In genomic region chr2:204468689-204469429, GRCh38 we compare ENCODE assay signal across 14 cellular contexts.
DNase-seq lines count a peak whose midpoint lies in the region; ATAC-seq, FAIRE-seq and TF ChIP-seq lines count a peak whose summit lies in the region.
"Had no signal": no experiment of that assay in that cellular context is flagged by ENCODE, and none has a peak within 500 bp of the region (broad histone marks: within the 10 kb centered on the region; RNA-seq: fewer than 3 reads in every experiment).

No MANE protein-coding gene starts in this region.

- intact Hi-C loops in lower lobe of right lung (cut with DNase I), result no loop called here

- H3F3A ChIP-seq in neural progenitor cell (ENCODE audit: low read depth), result no peaks in the 10 kb centered on the region

- peaks cover 3% of the 10 kb centered on the region for H3K27me3 Mint-ChIP-seq in neural progenitor cell (ENCODE audit: insufficient read depth, low read depth)

- DNase-seq in AG09309 (ENCODE audit: low read depth) (peak; percentile 85), HT1080 (ENCODE audit: low read depth) (peak; percentile 37), bronchial epithelial cell (ENCODE audit: low read depth) (peak; percentile 82), lower lobe of right lung (no peak), neural progenitor cell (ENCODE audit: low spot score) (no peak), NCI-H510A treated with DMSO at 0.1 percent for 48 hours (lab: John Stamatoyannopoulos, UW) (no peak)
- DNase-seq in effector memory CD4-positive, alpha-beta T cell, result no peak
- no peak for DNase-seq in activated CD8-positive, alpha-beta memory T cell treated with anti-CD3 and anti-CD28 coated beads, Interleukin-2, amount 50 U/mL, for 48 hours
- DNase-seq: activated CD4-positive, CD25-positive, alpha-beta regulatory T cell; anterior cingulate cortex; NCI-H524 treated with DMSO at 0.1 percent for 48 hours; stimulated activated CD8-positive, alpha-beta memory T cell treated with anti-CD3 and anti-CD28 coated beads, Interleukin-4, amount 100 ng/mL, for 48 hours had no signal

- H3K4me3 Mint-ChIP-seq in neural progenitor cell, result no peak overlapping the region
- H3K4me3 Mint-ChIP-seq: neural crest cell had no signal

- no peaks in the 10 kb centered on the region for H3K36me3 ChIP-seq in bronchial epithelial cell (ENCODE audit: control insufficient read depth, insufficient read depth, low read length)
- no peaks in the 10 kb centered on the region for H3K36me3 ChIP-seq in lower lobe of right lung
- H3K36me3 ChIP-seq in effector memory CD4-positive, alpha-beta T cell (ENCODE audit: control insufficient read depth, insufficient read depth, low read length), result no peaks in the 10 kb centered on the region
- no peaks in the 10 kb centered on the region for H3K36me3 ChIP-seq in neural progenitor cell

- peaks cover 3% of the 10 kb centered on the region for H3K36me3 Mint-ChIP-seq in neural progenitor cell

- TF ChIP-seq CTCF in AG09309 (IDR thresholded peaks at IDR 0.05; ENCODE audit: control insufficient read depth, insufficient read depth, low read depth, low read length, missing control alignments), result no peak
- TF ChIP-seq CTCF in bronchial epithelial cell (IDR thresholded peaks at IDR 0.05; ENCODE audit: insufficient read depth, low read length, severe bottlenecking), result no peak
- TF ChIP-seq CTCF in lower lobe of right lung (IDR thresholded peaks at IDR 0.05), result no peak
- no peak for TF ChIP-seq CTCF in neural progenitor cell (IDR thresholded peaks at IDR 0.05)

- peaks cover 12% of the 10 kb centered on the region for H3K9me3 Mint-ChIP-seq in neural progenitor cell

- H2AFZ ChIP-seq in neural progenitor cell (replicated peaks), result no peak overlapping the region

- peaks cover 4% of the 10 kb centered on the region for H3K4me1 Mint-ChIP-seq in neural progenitor cell

- H3K4me3 ChIP-seq in AG09309 (ENCODE audit: control insufficient read depth, low read depth, low read length) (no peak overlapping the region), bronchial epithelial cell (ENCODE audit: low read depth, low read length) (no peak overlapping the region), lower lobe of right lung (no peak overlapping the region), neural progenitor cell (no peak overlapping the region)
- H3K4me3 ChIP-seq in effector memory CD4-positive, alpha-beta T cell (ENCODE audit: insufficient read depth, low read depth, low read length, poor library complexity, severe bottlenecking), result no peak overlapping the region

- H3K79me2 ChIP-seq in neural progenitor cell (ENCODE audit: low read depth), result no peaks in the 10 kb centered on the region

- H3K4me1 ChIP-seq in lower lobe of right lung (no peaks in the 10 kb centered on the region), neural progenitor cell (no peaks in the 10 kb centered on the region)
- no peaks in the 10 kb centered on the region for H3K4me1 ChIP-seq in effector memory CD4-positive, alpha-beta T cell (ENCODE audit: control insufficient read depth, insufficient read depth, low read length, poor library complexity, severe bottlenecking)

- H3K9ac ChIP-seq in neural progenitor cell, result no peak overlapping the region

- H4K20me1 ChIP-seq in neural progenitor cell (ENCODE audit: low read depth), result no peaks in the 10 kb centered on the region

- H3K27ac ChIP-seq in lower lobe of right lung, result no peak overlapping the region
- no peak overlapping the region for H3K27ac ChIP-seq in effector memory CD4-positive, alpha-beta T cell (ENCODE audit: insufficient read depth, low read length, poor library complexity, severe bottlenecking)
- H3K27ac ChIP-seq in neural progenitor cell, result no peak overlapping the region
- H3K27ac ChIP-seq: epithelial cell of prostate had no signal

- no peaks in the 10 kb centered on the region for H3K9me3 ChIP-seq in lower lobe of right lung
- no peaks in the 10 kb centered on the region for H3K9me3 ChIP-seq in effector memory CD4-positive, alpha-beta T cell (ENCODE audit: control insufficient read depth, low read length)
- no peaks in the 10 kb centered on the region for H3K9me3 ChIP-seq in neural progenitor cell (ENCODE audit: low read depth)

- ATAC-seq in lower lobe of right lung, result peak; percentile 48 to 72

- no peak for FAIRE-seq in bronchial epithelial cell (lab: Jason Lieb, UNC)

- H3K27ac Mint-ChIP-seq in neural progenitor cell, result no peak overlapping the region

- H3K4me2 ChIP-seq in neural progenitor cell, result no peak overlapping the region

- no peaks in the 10 kb centered on the region for H3K27me3 ChIP-seq in bronchial epithelial cell (ENCODE audit: control insufficient read depth, insufficient read depth, low read length)
- no peaks in the 10 kb centered on the region for H3K27me3 ChIP-seq in lower lobe of right lung (ENCODE audit: low read depth)
- peaks cover 3% of the 10 kb centered on the region for H3K27me3 ChIP-seq in effector memory CD4-positive, alpha-beta T cell (replicated peaks; ENCODE audit: control insufficient read depth, insufficient read depth, low read length, poor library complexity, severe bottlenecking)
- H3K27me3 ChIP-seq in neural progenitor cell, result no peaks in the 10 kb centered on the region

Comparison
In these comparisons a context has a peak if more than half of its experiments do, and no peak if none do; other contexts are left out.
1. DNase-seq: peak in AG09309 (single experiment), HT1080 (single experiment) and bronchial epithelial cell (single experiment); none in lower lobe of right lung (single experiment), effector memory CD4-positive, alpha-beta T cell (0 of 3), activated CD8-positive, alpha-beta memory T cell treated with anti-CD3 and anti-CD28 coated beads, Interleukin-2, amount 50 U/mL, for 48 hours (single experiment), neural progenitor cell (single experiment) and NCI-H510A treated with DMSO at 0.1 percent for 48 hours (single experiment).